18 cellular contexts compared by ENCODE assay signal in genomic region chr1:34740161-34740875, GRCh38. TPM values are rescaled to one million over a fixed set of nuclear protein-coding genes. Genes with fewer than 3 reads are reported as not detected.
DNase-seq lines count a peak whose midpoint lies in the region; ATAC-seq and TF ChIP-seq lines count a peak whose summit lies in the region.
"Had no signal": no experiment of that assay in that cellular context is flagged by ENCODE, and none has a peak within 500 bp of the region (broad histone marks: within the 10 kb centered on the region; RNA-seq: fewer than 3 reads in every experiment).

No MANE protein-coding gene starts in this region.

- no peak overlapping the region for H2AK5ac ChIP-seq in neuronal stem cell (ENCODE audit: low read depth, low read length)

- ATAC-seq in left cardiac atrium: no peak
- ATAC-seq: left ventricle myocardium superior; natural killer cell treated with Interleukin-12 subunit alpha and Interleukin-12 subunit beta and Interleukin-15 and Interleukin-18, amount 100 ng/mL, for 72 hours; sciatic nerve had no signal

- no peak for TF ChIP-seq CTCF in epithelial cell of esophagus (IDR thresholded peaks at IDR 0.05; ENCODE audit: insufficient read depth, low read depth, low read length, missing control alignments)

- H3K4me2 ChIP-seq in neuronal stem cell (ENCODE audit: insufficient read depth, low read length, poor library complexity, severe bottlenecking): no peak overlapping the region

- H3K79me1 ChIP-seq in neuronal stem cell (ENCODE audit: low read depth, low read length): no peaks in the 10 kb centered on the region

- no peak overlapping the region for H2BK12ac ChIP-seq in neuronal stem cell (ENCODE audit: low read length)

- H3K23ac ChIP-seq in neuronal stem cell (ENCODE audit: low read depth, low read length, poor library complexity): no peak overlapping the region

- H2BK5ac ChIP-seq in neuronal stem cell (ENCODE audit: low read length): no peak overlapping the region

- no peak overlapping the region for H4K8ac ChIP-seq in neuronal stem cell (ENCODE audit: low read depth, low read length)

- no peak overlapping the region for H3K14ac ChIP-seq in neuronal stem cell (ENCODE audit: low read length)

- no peak overlapping the region for H2BK120ac ChIP-seq in neuronal stem cell (ENCODE audit: low read depth, low read length)

- no peak overlapping the region for H3K9ac ChIP-seq in neuronal stem cell (ENCODE audit: low read depth, low read length, poor library complexity)

- no peak overlapping the region for H2BK15ac ChIP-seq in neuronal stem cell (ENCODE audit: low read length)

- DNase-seq in NCI-H1436 (lab: John Stamatoyannopoulos, UW): peak; percentile 31
- DNase-seq in NCI-H1436 treated with DMSO at 0.1 percent for 48 hours (lab: John Stamatoyannopoulos, UW): no peak
- peak; percentile 81 for DNase-seq in NCI-H1092 (lab: John Stamatoyannopoulos, UW)
- peak; percentile 68 for DNase-seq in epithelial cell of esophagus (ENCODE audit: low read depth)
- DNase-seq in neuronal stem cell (ENCODE audit: low spot score): no peak
- no peak for DNase-seq in activated naive CD4-positive, alpha-beta T cell treated with anti-CD3 and anti-CD28 coated beads, Interleukin-2, amount 50 U/mL, for 16 hours
- DNase-seq in left cardiac atrium: no peak
- DNase-seq in NOMO-1 (lab: John Stamatoyannopoulos, UW; ENCODE audit: unreplicated experiment in 2 of 2): no peak
- DNase-seq: CD4-positive, alpha-beta memory T cell; left ventricle myocardium superior; NCI-H2081 treated with DMSO at 0.1 percent for 48 hours; stimulated activated naive CD4-positive, alpha-beta T cell; WERI-Rb-1 had no signal

- H3K36me3 ChIP-seq in neuronal stem cell (replicated peaks in 1 of 2; ENCODE audit: control insufficient read depth in 2 of 2, insufficient read depth in 2 of 2, low read length in 2 of 2): no peaks in the 10 kb centered on the region
- H3K36me3 ChIP-seq: HAP-1, WERI-Rb-1 had no signal

- no CpG with 5 or more reads among the region's 18 CpGs for WGBS in neuronal stem cell (ENCODE audit: extremely low coverage in 2 of 2, insufficient read length in 2 of 2, insufficient replicate concordance in 1 of 2), 2 donors

- no peak overlapping the region for H3K4ac ChIP-seq in neuronal stem cell (ENCODE audit: low read length)

- no peaks in the 10 kb centered on the region for H3K9me3 ChIP-seq in neuronal stem cell (replicated peaks in 1 of 2; ENCODE audit: control insufficient read depth in 2 of 2, insufficient read depth in 1 of 2, low read depth in 1 of 2, low read length in 2 of 2)
- H3K9me3 ChIP-seq: HAP-1 had no signal

- H2AFZ ChIP-seq in neuronal stem cell (ENCODE audit: low read length): peak overlapping the region; percentile 57

- H4K91ac ChIP-seq in neuronal stem cell (ENCODE audit: low read depth, low read length, poor library complexity): no peak overlapping the region

- H3K27me3 ChIP-seq in neuronal stem cell (ENCODE audit: control insufficient read depth in 3 of 3, insufficient read depth in 3 of 3, low read depth in 1 of 3, low read length in 3 of 3): peaks cover 0 to 30% (median 0%) of the 10 kb centered on the region in 3 experiments

- intact Hi-C loops in left cardiac atrium (cut with DNase I): loop anchor here (5.0 to 10.0 kb wide), 4 partner anchors 276 to 1108 kb away; no protein-coding TSS in a partner anchor

- H3K4me1 ChIP-seq in neuronal stem cell (ENCODE audit: control insufficient read depth in 2 of 2, insufficient read depth in 1 of 2, low read depth in 1 of 2, low read length in 2 of 2): peaks cover 0 to 7% of the 10 kb centered on the region in 2 donors
- H3K4me1 ChIP-seq: HAP-1 had no signal

- no peak overlapping the region for H3K18ac ChIP-seq in neuronal stem cell (ENCODE audit: low read length)

- H3K27ac ChIP-seq in neuronal stem cell (replicated peaks; ENCODE audit: low read length): no peak overlapping the region
- H3K27ac ChIP-seq: epithelial cell of prostate, WERI-Rb-1 had no signal

- H3K4me3 ChIP-seq in epithelial cell of esophagus (ENCODE audit: low read length) (no peak overlapping the region), neuronal stem cell (ENCODE audit: low read length in 2 of 2) (no peak overlapping the region)
- H3K4me3 ChIP-seq: HAP-1 had no signal

RNA-seq across cellular contexts. Expression of gene GJB5, which starts 14.5 kb away (rescaled TPM):
- polyA plus RNA-seq in neuronal stem cell (2013, experiment 1 of 2): 0.03 TPM
- 0.07 TPM for polyA plus RNA-seq in neuronal stem cell (2013, experiment 2 of 2)
- not detected for total RNA-seq in left cardiac atrium
- total RNA-seq: CD4-positive, alpha-beta memory T cell; left ventricle myocardium superior; natural killer cell treated with Interleukin-12 subunit alpha and Interleukin-12 subunit beta and Interleukin-15 and Interleukin-18, amount 100 ng/mL, for 72 hours; OCI-LY7 had no signal
- polyA plus RNA-seq: CD4-positive, alpha-beta memory T cell had no signal

RNA-seq across cellular contexts. Expression of gene GJB4, which starts 19.2 kb away (rescaled TPM):
- not detected for polyA plus RNA-seq in neuronal stem cell (2013, experiment 1 of 2)
- polyA plus RNA-seq in neuronal stem cell (2013, experiment 2 of 2): not detected
- total RNA-seq in left cardiac atrium: not detected
- total RNA-seq: CD4-positive, alpha-beta memory T cell; left ventricle myocardium superior; natural killer cell treated with Interleukin-12 subunit alpha and Interleukin-12 subunit beta and Interleukin-15 and Interleukin-18, amount 100 ng/mL, for 72 hours; OCI-LY7; sciatic nerve had no signal
- polyA plus RNA-seq: CD4-positive, alpha-beta memory T cell had no signal

RNA-seq across cellular contexts. Expression of gene GJB3, which starts 40.7 kb away (rescaled TPM):
- not detected for polyA plus RNA-seq in neuronal stem cell (2013, experiment 1 of 2)
- not detected for polyA plus RNA-seq in neuronal stem cell (2013, experiment 2 of 2)
- total RNA-seq in left cardiac atrium: not detected
- total RNA-seq: CD4-positive, alpha-beta memory T cell; left ventricle myocardium superior; natural killer cell treated with Interleukin-12 subunit alpha and Interleukin-12 subunit beta and Interleukin-15 and Interleukin-18, amount 100 ng/mL, for 72 hours; OCI-LY7 had no signal
- polyA plus RNA-seq: CD4-positive, alpha-beta memory T cell had no signal

RNA-seq across cellular contexts. Expression of gene GJA4, which starts 52.5 kb away (rescaled TPM):
- 0.01 TPM for polyA plus RNA-seq in neuronal stem cell (2013, experiment 1 of 2)
- polyA plus RNA-seq in neuronal stem cell (2013, experiment 2 of 2): not detected
- total RNA-seq in left cardiac atrium: 10 to 100 TPM; 25.5 to 35.1 TPM
- total RNA-seq: CD4-positive, alpha-beta memory T cell; OCI-LY7 had no signal
- polyA plus RNA-seq: CD4-positive, alpha-beta memory T cell had no signal

Comparison
In these comparisons a context has a peak if more than half of its experiments do, and no peak if none do; other contexts are left out.
1. DNase-seq: peak in NCI-H1436 (single experiment), NCI-H1092 (single experiment) and epithelial cell of esophagus (single experiment); none in NCI-H1436 treated with DMSO at 0.1 percent for 48 hours (single experiment), neuronal stem cell (single experiment), activated naive CD4-positive, alpha-beta T cell treated with anti-CD3 and anti-CD28 coated beads, Interleukin-2, amount 50 U/mL, for 16 hours (single experiment), left cardiac atrium (single experiment) and NOMO-1 (0 of 2).